Comparison of ENCODE assay signal across 8 cellular contexts in the genomic region with DNA sequence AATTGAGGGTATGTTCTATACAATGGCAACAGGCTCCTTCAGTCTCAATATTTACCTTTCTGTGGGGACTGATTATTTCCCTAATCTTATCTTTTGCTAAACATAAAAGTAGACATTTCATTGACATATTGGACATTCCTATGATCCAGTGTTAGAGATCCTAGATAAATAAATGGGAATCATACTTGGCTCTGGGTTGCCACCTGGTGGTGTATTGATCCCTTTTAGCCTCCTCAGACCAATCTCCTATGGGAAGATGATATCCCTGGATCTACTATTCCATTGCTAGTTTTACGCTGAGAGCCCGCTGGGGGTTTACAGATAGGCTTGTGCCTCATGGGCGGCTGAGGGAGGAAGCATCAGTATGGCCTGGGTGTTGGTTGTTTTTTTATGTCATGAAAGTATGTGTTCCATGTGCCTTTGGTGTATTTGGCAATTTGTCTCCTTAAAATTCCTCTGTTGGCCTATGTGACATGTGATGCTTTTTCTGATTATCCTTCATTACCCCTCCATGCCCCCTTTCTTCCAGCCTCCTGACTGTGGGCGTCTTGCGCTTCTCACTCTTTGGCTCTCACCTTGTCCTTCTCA. TPM values are rescaled to one million over a fixed set of nuclear protein-coding genes. Genes with fewer than 3 reads are reported as not detected.
DNase-seq lines count a peak whose midpoint lies in the region; ATAC-seq, FAIRE-seq and TF ChIP-seq lines count a peak whose summit lies in the region.

No MANE protein-coding gene starts in this region.

- H3K9me3 ChIP-seq in DND-41 (ENCODE audit: insufficient read depth, low read length, severe bottlenecking) (no peaks in the 10 kb centered on the region), colonic mucosa (no peaks in the 10 kb centered on the region), mucosa of descending colon (no peaks in the 10 kb centered on the region)

- no peaks in the 10 kb centered on the region for H3K79me2 ChIP-seq in DND-41 (ENCODE audit: insufficient read depth, low read length)

- no peak overlapping the region for H3K4me2 ChIP-seq in DND-41 (ENCODE audit: insufficient read depth, low read length)

- H3K4me1 ChIP-seq in DND-41 (ENCODE audit: insufficient read depth, low read length) = no peaks in the 10 kb centered on the region
- H3K4me1 ChIP-seq in colonic mucosa = peaks cover 7% of the 10 kb centered on the region
- H3K4me1 ChIP-seq in mucosa of descending colon (ENCODE audit: low read depth) = peaks cover 3% of the 10 kb centered on the region

- H3K9ac ChIP-seq in DND-41 (ENCODE audit: low read depth, low read length) (no peak overlapping the region), colonic mucosa (ENCODE audit: low read depth in 2 of 2, low read length in 2 of 2) (no peak overlapping the region)

- no peak for FAIRE-seq in frontal cortex (lab: Jason Lieb, UNC)

- ATAC-seq in DND-41 (ENCODE audit: insufficient read depth, low read depth) (no peak), mucosa of descending colon (peak; percentile 86)

- H3K36me3 ChIP-seq in DND-41 (ENCODE audit: insufficient read depth, low read length) (no peaks in the 10 kb centered on the region), colonic mucosa (no peaks in the 10 kb centered on the region), mucosa of descending colon (ENCODE audit: low read depth) (no peaks in the 10 kb centered on the region)

- DNase-seq in DND-41 (no peak), M059J (ENCODE audit: low read depth) (peak; percentile 2), colonic mucosa (peak; percentile 74), mucosa of descending colon (peak in 1 of 3 donors; percentile 87), NCI-H2196 (lab: John Stamatoyannopoulos, UW; ENCODE audit: unreplicated experiment) (no peak), HK-2 (ENCODE audit: unreplicated experiment) (no peak), NOMO-1 treated with DMSO at 0.1 percent for 48 hours (lab: John Stamatoyannopoulos, UW; ENCODE audit: unreplicated experiment) (no peak), frontal cortex (ENCODE audit: low spot score in 2 of 2) (no peak)

- H3K4me3 ChIP-seq in DND-41 (ENCODE audit: low read depth in 1 of 2, low read length in 2 of 2) (no peak overlapping the region), colonic mucosa (no peak overlapping the region), mucosa of descending colon (no peak overlapping the region)

- H3K27me3 ChIP-seq in DND-41 (ENCODE audit: insufficient read depth, low read length, poor library complexity) (no peaks in the 10 kb centered on the region), colonic mucosa (no peaks in the 10 kb centered on the region)

- TF ChIP-seq CTCF in DND-41 (IDR thresholded peaks at IDR 0.05; ENCODE audit: borderline replicate concordance, extremely low read depth, low read length, poor library complexity, severe bottlenecking) (peak; percentile 41), colonic mucosa (IDR thresholded peaks at IDR 0.05) (peak; percentile 64), mucosa of descending colon (IDR thresholded peaks at IDR 0.05) (peak; percentile 12)

- H3K27ac ChIP-seq in DND-41 (ENCODE audit: low read length) (no peak overlapping the region), colonic mucosa (no peak overlapping the region)

- no peak overlapping the region for H2AFZ ChIP-seq in DND-41 (ENCODE audit: low read depth, low read length)

- intact Hi-C loops in colonic mucosa (cut with DNase I) (no loop called here), mucosa of descending colon (cut with DNase I, micrococcal nuclease) (no loop called here)

- H4K20me1 ChIP-seq in DND-41 (ENCODE audit: insufficient read depth, low read length) = no peaks in the 10 kb centered on the region

RNA-seq across cellular contexts. Expression of gene CELF2, which starts 18.8 kb away (rescaled TPM):
- total RNA-seq in M059J (2014; rRNA removed; shearing (Covaris generic)) = 0.05 and 0.76 TPM in 2 replicates
- total RNA-seq in colonic mucosa = 10 to 100 TPM; 30.2 to 34.4 TPM
- total RNA-seq in mucosa of descending colon = 10 to 100 TPM; 31.4 to 56.5 (median 36.1) TPM
- 129 TPM for total RNA-seq in frontal cortex

Comparison
In these comparisons a context has a peak if more than half of its experiments do, and no peak if none do; other contexts are left out.
1. DNase-seq: peak in M059J (single experiment) and colonic mucosa (single experiment); none in DND-41 (single experiment), NCI-H2196 (single experiment), HK-2 (single experiment), NOMO-1 treated with DMSO at 0.1 percent for 48 hours (single experiment) and frontal cortex (0 of 2).
2. CTCF ChIP-seq: peak in every context shown above with its lines; median percentile 64 in colonic mucosa; 41 in DND-41; 12 in mucosa of descending colon.
3. RNA of gene CELF2, which starts 18.8 kb away (total RNA-seq): 129 TPM in frontal cortex (single experiment), 31.4 to 56.5 TPM in mucosa of descending colon and 30.2 to 34.4 TPM in colonic mucosa; 0.05 to 0.76 TPM in M059J; every median in the first group is over 10 times any median in the second.